1 cellular context compared by ENCODE assay signal in the genomic region with DNA sequence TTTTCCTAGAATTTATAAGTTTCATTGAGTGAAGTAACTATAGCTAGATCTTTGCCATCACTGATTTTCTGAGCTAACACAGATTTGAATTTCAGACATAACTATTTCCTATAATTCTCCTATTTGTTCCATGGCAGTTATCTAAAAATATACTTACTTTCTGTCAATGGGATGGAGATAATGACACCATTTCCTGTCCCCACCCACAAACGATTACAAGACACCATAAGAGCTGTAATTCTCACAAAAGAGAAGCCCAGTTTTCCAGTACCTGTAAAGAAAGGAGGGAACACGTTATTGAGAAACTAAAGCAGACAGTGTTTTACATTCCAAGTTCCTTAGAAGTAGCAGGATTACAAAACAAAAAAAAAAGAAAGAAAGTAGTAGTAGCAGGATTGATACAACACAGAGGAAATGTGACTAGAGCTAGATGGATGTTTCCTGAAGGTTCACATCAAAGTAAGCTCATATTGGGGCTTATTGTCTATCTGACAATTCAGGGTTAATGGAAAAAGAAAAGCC.
TF ChIP-seq lines count a peak whose summit lies in the region.

No MANE protein-coding gene starts in this region.

TF ChIP-seq in HepG2, 621 proteins besides CTCF, POLR2A, EP300 and RAD21 (continued from another document):
- TF ChIP-seq, protein P1, sequence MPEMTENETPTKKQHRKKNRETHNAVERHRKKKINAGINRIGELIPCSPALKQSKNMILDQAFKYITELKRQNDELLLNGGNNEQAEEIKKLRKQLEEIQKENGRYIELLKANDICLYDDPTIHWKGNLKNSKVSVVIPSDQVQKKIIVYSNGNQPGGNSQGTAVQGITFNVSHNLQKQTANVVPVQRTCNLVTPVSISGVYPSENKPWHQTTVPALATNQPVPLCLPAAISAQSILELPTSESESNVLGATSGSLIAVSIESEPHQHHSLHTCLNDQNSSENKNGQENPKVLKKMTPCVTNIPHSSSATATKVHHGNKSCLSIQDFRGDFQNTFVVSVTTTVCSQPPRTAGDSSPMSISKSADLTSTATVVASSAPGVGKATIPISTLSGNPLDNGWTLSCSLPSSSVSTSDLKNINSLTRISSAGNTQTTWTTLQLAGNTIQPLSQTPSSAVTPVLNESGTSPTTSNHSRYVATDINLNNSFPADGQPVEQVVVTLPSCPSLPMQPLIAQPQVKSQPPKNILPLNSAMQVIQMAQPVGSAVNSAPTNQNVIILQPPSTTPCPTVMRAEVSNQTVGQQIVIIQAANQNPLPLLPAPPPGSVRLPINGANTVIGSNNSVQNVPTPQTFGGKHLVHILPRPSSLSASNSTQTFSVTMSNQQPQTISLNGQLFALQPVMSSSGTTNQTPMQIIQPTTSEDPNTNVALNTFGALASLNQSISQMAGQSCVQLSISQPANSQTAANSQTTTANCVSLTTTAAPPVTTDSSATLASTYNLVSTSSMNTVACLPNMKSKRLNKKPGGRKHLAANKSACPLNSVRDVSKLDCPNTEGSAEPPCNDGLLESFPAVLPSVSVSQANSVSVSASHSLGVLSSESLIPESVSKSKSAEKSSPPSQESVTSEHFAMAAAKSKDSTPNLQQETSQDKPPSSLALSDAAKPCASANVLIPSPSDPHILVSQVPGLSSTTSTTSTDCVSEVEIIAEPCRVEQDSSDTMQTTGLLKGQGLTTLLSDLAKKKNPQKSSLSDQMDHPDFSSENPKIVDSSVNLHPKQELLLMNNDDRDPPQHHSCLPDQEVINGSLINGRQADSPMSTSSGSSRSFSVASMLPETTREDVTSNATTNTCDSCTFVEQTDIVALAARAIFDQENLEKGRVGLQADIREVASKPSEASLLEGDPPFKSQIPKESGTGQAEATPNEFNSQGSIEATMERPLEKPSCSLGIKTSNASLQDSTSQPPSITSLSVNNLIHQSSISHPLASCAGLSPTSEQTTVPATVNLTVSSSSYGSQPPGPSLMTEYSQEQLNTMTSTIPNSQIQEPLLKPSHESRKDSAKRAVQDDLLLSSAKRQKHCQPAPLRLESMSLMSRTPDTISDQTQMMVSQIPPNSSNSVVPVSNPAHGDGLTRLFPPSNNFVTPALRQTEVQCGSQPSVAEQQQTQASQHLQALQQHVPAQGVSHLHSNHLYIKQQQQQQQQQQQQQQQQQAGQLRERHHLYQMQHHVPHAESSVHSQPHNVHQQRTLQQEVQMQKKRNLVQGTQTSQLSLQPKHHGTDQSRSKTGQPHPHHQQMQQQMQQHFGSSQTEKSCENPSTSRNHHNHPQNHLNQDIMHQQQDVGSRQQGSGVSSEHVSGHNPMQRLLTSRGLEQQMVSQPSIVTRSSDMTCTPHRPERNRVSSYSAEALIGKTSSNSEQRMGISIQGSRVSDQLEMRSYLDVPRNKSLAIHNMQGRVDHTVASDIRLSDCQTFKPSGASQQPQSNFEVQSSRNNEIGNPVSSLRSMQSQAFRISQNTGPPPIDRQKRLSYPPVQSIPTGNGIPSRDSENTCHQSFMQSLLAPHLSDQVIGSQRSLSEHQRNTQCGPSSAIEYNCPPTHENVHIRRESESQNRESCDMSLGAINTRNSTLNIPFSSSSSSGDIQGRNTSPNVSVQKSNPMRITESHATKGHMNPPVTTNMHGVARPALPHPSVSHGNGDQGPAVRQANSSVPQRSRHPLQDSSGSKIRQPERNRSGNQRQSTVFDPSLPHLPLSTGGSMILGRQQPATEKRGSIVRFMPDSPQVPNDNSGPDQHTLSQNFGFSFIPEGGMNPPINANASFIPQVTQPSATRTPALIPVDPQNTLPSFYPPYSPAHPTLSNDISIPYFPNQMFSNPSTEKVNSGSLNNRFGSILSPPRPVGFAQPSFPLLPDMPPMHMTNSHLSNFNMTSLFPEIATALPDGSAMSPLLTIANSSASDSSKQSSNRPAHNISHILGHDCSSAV (CRISPR knock-in tag; IDR thresholded peaks at IDR 0.05; ENCODE audit: borderline replicate concordance): 0 out of 2 replicates have a peak, but pooled peaks have one; percentile 55
- peak; percentile 60; the same call in 1 of the 2 replicates for TF ChIP-seq ZBTB42 (CRISPR knock-in tag; IDR thresholded peaks at IDR 0.05)
- TF ChIP-seq, protein P2, sequence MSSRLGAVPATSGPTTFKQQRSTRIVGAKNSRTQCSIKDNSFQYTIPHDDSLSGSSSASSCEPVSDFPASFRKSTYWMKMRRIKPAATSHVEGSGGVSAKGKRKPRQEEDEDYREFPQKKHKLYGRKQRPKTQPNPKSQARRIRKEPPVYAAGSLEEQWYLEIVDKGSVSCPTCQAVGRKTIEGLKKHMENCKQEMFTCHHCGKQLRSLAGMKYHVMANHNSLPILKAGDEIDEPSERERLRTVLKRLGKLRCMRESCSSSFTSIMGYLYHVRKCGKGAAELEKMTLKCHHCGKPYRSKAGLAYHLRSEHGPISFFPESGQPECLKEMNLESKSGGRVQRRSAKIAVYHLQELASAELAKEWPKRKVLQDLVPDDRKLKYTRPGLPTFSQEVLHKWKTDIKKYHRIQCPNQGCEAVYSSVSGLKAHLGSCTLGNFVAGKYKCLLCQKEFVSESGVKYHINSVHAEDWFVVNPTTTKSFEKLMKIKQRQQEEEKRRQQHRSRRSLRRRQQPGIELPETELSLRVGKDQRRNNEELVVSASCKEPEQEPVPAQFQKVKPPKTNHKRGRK (CRISPR knock-in tag; IDR thresholded peaks at IDR 0.05): peak; percentile 42; the same call in 1 of the 2 replicates
- TF ChIP-seq, protein P3, sequence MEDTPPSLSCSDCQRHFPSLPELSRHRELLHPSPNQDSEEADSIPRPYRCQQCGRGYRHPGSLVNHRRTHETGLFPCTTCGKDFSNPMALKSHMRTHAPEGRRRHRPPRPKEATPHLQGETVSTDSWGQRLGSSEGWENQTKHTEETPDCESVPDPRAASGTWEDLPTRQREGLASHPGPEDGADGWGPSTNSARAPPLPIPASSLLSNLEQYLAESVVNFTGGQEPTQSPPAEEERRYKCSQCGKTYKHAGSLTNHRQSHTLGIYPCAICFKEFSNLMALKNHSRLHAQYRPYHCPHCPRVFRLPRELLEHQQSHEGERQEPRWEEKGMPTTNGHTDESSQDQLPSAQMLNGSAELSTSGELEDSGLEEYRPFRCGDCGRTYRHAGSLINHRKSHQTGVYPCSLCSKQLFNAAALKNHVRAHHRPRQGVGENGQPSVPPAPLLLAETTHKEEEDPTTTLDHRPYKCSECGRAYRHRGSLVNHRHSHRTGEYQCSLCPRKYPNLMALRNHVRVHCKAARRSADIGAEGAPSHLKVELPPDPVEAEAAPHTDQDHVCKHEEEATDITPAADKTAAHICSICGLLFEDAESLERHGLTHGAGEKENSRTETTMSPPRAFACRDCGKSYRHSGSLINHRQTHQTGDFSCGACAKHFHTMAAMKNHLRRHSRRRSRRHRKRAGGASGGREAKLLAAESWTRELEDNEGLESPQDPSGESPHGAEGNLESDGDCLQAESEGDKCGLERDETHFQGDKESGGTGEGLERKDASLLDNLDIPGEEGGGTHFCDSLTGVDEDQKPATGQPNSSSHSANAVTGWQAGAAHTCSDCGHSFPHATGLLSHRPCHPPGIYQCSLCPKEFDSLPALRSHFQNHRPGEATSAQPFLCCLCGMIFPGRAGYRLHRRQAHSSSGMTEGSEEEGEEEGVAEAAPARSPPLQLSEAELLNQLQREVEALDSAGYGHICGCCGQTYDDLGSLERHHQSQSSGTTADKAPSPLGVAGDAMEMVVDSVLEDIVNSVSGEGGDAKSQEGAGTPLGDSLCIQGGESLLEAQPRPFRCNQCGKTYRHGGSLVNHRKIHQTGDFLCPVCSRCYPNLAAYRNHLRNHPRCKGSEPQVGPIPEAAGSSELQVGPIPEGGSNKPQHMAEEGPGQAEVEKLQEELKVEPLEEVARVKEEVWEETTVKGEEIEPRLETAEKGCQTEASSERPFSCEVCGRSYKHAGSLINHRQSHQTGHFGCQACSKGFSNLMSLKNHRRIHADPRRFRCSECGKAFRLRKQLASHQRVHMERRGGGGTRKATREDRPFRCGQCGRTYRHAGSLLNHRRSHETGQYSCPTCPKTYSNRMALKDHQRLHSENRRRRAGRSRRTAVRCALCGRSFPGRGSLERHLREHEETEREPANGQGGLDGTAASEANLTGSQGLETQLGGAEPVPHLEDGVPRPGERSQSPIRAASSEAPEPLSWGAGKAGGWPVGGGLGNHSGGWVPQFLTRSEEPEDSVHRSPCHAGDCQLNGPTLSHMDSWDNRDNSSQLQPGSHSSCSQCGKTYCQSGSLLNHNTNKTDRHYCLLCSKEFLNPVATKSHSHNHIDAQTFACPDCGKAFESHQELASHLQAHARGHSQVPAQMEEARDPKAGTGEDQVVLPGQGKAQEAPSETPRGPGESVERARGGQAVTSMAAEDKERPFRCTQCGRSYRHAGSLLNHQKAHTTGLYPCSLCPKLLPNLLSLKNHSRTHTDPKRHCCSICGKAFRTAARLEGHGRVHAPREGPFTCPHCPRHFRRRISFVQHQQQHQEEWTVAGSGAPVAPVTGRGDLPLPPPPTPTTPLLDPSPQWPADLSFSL (CRISPR knock-in tag; IDR thresholded peaks at IDR 0.05): no peak
- TF ChIP-seq ZFYVE20 (CRISPR knock-in tag; IDR thresholded peaks at IDR 0.05; ENCODE audit: borderline replicate concordance, low read depth): no peak
- TF ChIP-seq ZNF652 (CRISPR knock-in tag; IDR thresholded peaks at IDR 0.05; ENCODE audit: borderline replicate concordance, low read depth): peak; percentile 87
- no peak for TF ChIP-seq ZNF615 (CRISPR knock-in tag; IDR thresholded peaks at IDR 0.05; ENCODE audit: borderline replicate concordance)
- no peak for TF ChIP-seq ZNF570 (CRISPR knock-in tag; IDR thresholded peaks at IDR 0.05; ENCODE audit: borderline replicate concordance)
- TF ChIP-seq ZNF776 (CRISPR knock-in tag; IDR thresholded peaks at IDR 0.05): no peak
- TF ChIP-seq, protein P4, sequence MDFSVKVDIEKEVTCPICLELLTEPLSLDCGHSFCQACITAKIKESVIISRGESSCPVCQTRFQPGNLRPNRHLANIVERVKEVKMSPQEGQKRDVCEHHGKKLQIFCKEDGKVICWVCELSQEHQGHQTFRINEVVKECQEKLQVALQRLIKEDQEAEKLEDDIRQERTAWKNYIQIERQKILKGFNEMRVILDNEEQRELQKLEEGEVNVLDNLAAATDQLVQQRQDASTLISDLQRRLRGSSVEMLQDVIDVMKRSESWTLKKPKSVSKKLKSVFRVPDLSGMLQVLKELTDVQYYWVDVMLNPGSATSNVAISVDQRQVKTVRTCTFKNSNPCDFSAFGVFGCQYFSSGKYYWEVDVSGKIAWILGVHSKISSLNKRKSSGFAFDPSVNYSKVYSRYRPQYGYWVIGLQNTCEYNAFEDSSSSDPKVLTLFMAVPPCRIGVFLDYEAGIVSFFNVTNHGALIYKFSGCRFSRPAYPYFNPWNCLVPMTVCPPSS (IDR thresholded peaks at IDR 0.05): no peak
- no peak for TF ChIP-seq FOXK1 (CRISPR knock-in tag; IDR thresholded peaks at IDR 0.05; ENCODE audit: borderline replicate concordance, low read depth)
